ENCODE assay signal across 7 cellular contexts in the genomic region with DNA sequence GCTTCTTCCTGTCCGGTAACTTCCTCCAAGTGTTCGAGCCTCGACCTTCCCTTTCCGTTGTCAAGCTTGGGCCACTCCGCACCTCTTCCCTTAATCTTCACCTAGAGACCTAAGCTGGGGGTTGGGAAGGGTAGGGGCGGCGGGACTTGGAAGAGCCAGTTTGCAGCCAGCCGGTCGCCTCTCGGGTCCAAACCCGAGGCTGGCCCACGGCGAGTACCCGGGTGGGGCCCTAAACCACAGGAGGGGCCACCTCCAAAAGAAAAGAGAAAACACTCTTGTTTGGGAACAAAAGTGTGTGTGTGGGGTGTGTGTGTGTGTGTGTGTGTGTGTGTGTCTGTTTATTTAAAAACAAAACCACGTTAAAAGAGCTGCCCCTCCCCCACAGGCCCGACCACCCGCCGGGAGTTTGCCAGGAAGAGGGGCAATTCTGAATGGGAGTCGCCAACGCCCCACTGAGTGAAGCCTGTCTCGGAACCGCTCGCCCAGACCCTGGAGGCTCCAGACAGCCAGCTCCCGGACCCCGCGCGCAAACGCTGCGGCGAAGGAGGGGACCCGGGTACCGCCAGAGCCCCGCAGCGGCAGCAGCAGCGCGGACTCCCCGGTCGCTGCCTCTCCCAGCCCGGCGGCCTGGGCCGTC. TPM values are rescaled to one million over a fixed set of nuclear protein-coding genes. Genes with fewer than 3 reads are reported as not detected.
DNase-seq lines count a peak whose midpoint lies in the region; ATAC-seq and TF ChIP-seq lines count a peak whose summit lies in the region.

No MANE protein-coding gene starts in this region.

- H3K27ac Mint-ChIP-seq in activated naive CD8-positive, alpha-beta T cell treated with anti-CD3 and anti-CD28 coated beads for 36 hours, result no peak overlapping the region
- peak overlapping the region in 4 of 6 donors; percentile 62 to 88 (median 77) for H3K27ac Mint-ChIP-seq in immature natural killer cell

- peak overlapping the region; percentile 96 for H3K9ac ChIP-seq in HUES6 (ENCODE audit: low read length)

- no peaks in the 10 kb centered on the region for H3K9me3 Mint-ChIP-seq in activated naive CD8-positive, alpha-beta T cell treated with anti-CD3 and anti-CD28 coated beads for 36 hours
- H3K9me3 Mint-ChIP-seq in immature natural killer cell, result no peaks in the 10 kb centered on the region

- H3K27me3 ChIP-seq in HUES6 (ENCODE audit: control insufficient read depth, insufficient read depth, low read length) (peaks cover 34% of the 10 kb centered on the region), stomach (no peaks in the 10 kb centered on the region)

- WGBS in stomach, 5 donors, result 4 to 10% (median 6%) methylated on average over 18 to 41 of the region's 41 CpGs

- no peak for TF ChIP-seq POLR2A in stomach (IDR thresholded peaks at IDR 0.05)

- H3K36me3 Mint-ChIP-seq in activated naive CD8-positive, alpha-beta T cell treated with anti-CD3 and anti-CD28 coated beads for 36 hours, result no peaks in the 10 kb centered on the region
- peaks cover 0 to 3% (median 0%) of the 10 kb centered on the region in 3 donors for H3K36me3 Mint-ChIP-seq in immature natural killer cell

- H3K27me3 Mint-ChIP-seq in activated naive CD8-positive, alpha-beta T cell treated with anti-CD3 and anti-CD28 coated beads for 36 hours, result peaks cover 33% of the 10 kb centered on the region
- peaks cover 3 to 10% (median 9%) of the 10 kb centered on the region in 3 donors for H3K27me3 Mint-ChIP-seq in immature natural killer cell (ENCODE audit: low read depth in 3 of 3)

- H3K4me3 ChIP-seq in HUES6 (ENCODE audit: low read depth, low read length) (peak overlapping the region; percentile 99), stomach (peak overlapping the region; percentile 75 to 98 (median 90))

- H3K36me3 ChIP-seq in HUES6 (ENCODE audit: control insufficient read depth, insufficient read depth, low read length), result peaks cover 8% of the 10 kb centered on the region; the same call in 1 of the 2 replicates
- peaks cover 0 to 22% (median 12%) of the 10 kb centered on the region in 4 donors for H3K36me3 ChIP-seq in stomach

- TF ChIP-seq CTCF in stomach (IDR thresholded peaks at IDR 0.05), result peak in 1 of 7 experiments; percentile 1

- H3K4me1 ChIP-seq in HUES6 (ENCODE audit: control insufficient read depth, insufficient read depth, low read length), result peaks cover 45% of the 10 kb centered on the region
- peaks cover 25 to 62% (median 42%) of the 10 kb centered on the region in 4 donors for H3K4me1 ChIP-seq in stomach

- peak overlapping the region; percentile 92; the same call in 1 of the 2 replicates for H3K27ac ChIP-seq in HUES6 (ENCODE audit: low read depth, low read length)
- H3K27ac ChIP-seq in stomach, result peak overlapping the region; percentile 98 to 100 (median 99)

- no peak for TF ChIP-seq EP300 in stomach (IDR thresholded peaks at IDR 0.05)

- H3K4me1 Mint-ChIP-seq in activated naive CD8-positive, alpha-beta T cell treated with anti-CD3 and anti-CD28 coated beads for 36 hours, result peaks cover 7% of the 10 kb centered on the region
- H3K4me1 Mint-ChIP-seq in immature natural killer cell, result peaks cover 16 to 23% of the 10 kb centered on the region in 2 donors

- H3K4me3 Mint-ChIP-seq in activated naive CD8-positive, alpha-beta T cell treated with anti-CD3 and anti-CD28 coated beads for 36 hours, result peak overlapping the region; percentile 70
- H3K4me3 Mint-ChIP-seq in immature natural killer cell, result peak overlapping the region; percentile 80 to 89 (median 87)

- ATAC-seq in GM19463 (IDR thresholded peaks at IDR 0.05; ENCODE audit: unreplicated experiment) (no peak), GM18868 (IDR thresholded peaks at IDR 0.05; ENCODE audit: unreplicated experiment) (no peak)

- intact Hi-C loops in stomach (cut with DNase I; ENCODE audit: low total_unique reads), result loop anchor here (10.0 kb wide), 1 partner anchor 198 kb away; no protein-coding TSS in a partner anchor

- no peak for DNase-seq in activated naive CD8-positive, alpha-beta T cell treated with anti-CD3 and anti-CD28 coated beads for 36 hours
- DNase-seq in immature natural killer cell (no peak), stomach (peak; percentile 27), NCI-H1417 treated with DMSO at 0.1 percent for 48 hours (lab: John Stamatoyannopoulos, UW) (no peak)

- H3K9me3 ChIP-seq in HUES6 (ENCODE audit: control insufficient read depth, insufficient read depth, low read depth, low read length) (no peaks in the 10 kb centered on the region), stomach (no peaks in the 10 kb centered on the region)

RNA-seq across cellular contexts. Expression of a gene that starts 0.5 kb away (rescaled TPM):
- total RNA-seq in activated naive CD8-positive, alpha-beta T cell treated with anti-CD3 and anti-CD28 coated beads for 36 hours, result 10 to 100 TPM; 13.4 to 13.7 TPM
- polyA plus RNA-seq in immature natural killer cell (1 to 10 TPM in 2 of 3 donors, under 1 TPM in 1; 0.91 to 4.8 (median 4.4) TPM), stomach (100 to 1,000 TPM; 143 to 327 (median 145) TPM)
- 1,000 to 10,000 TPM in 1 of 5 donors, 100 to 1,000 TPM in 4; 353 to 1,146 (median 607) TPM for total RNA-seq in stomach

Comparison
In these comparisons a context has a peak if more than half of its experiments do, and no peak if none do; other contexts are left out.
1. RNA of a gene that starts 0.5 kb away (total RNA-seq): 353 to 1,146 TPM in stomach; 13.4 to 13.7 TPM in activated naive CD8-positive, alpha-beta T cell treated with anti-CD3 and anti-CD28 coated beads for 36 hours; every median in the first group is over 10 times any median in the second.